ENCODE assay signal across 8 cellular contexts in genomic region chr19:56393119-56394012, GRCh38. TPM values are rescaled to one million over a fixed set of nuclear protein-coding genes. Genes with fewer than 3 reads are reported as not detected.
DNase-seq lines count a peak whose midpoint lies in the region; ATAC-seq and TF ChIP-seq lines count a peak whose summit lies in the region.

ZNF582 (minus strand) TSS chr19:56393534; CDS start chr19:56391752, 1,782 bp downstream.

- POLR2A ChIA-PET in WTC11 (lab: Charles Lee), result no interaction called here

- H3K27ac Mint-ChIP-seq in WTC11, result peak within 1 kb of the TSS; percentile 89

- no peaks in the 10 kb centered on the region for H3K27me3 Mint-ChIP-seq in WTC11 (ENCODE audit: low read depth)

- in situ Hi-C loops in GM13977 (cut with MboI; ENCODE audit: low pct_unique_long_range_greater_than_20kb, low sequenced_read_pairs, unreplicated experiment), result no loop called here
- in situ Hi-C loops in ACHN (cut with HindIII; ENCODE audit: low pct_ligation_motif_present, low pct_unique_long_range_greater_than_20kb, low sequenced_read_pairs), result no loop called here

- peaks cover 0 to 89% (median 59%) of the 10 kb centered on the region in 8 donors for H3K9me3 ChIP-seq in spleen

- peaks cover 39% of the 10 kb centered on the region for H3K9me3 Mint-ChIP-seq in WTC11

- peaks cover 9% of the 10 kb centered on the region for H3K4me1 Mint-ChIP-seq in WTC11

- TF ChIP-seq CTCF in GM13977 (IDR thresholded peaks at IDR 0.05; ENCODE audit: extremely low read depth, insufficient read depth, missing control alignments) (peak; percentile 96), WTC11 (IDR thresholded peaks at IDR 0.05) (peak; percentile 59), spleen (IDR thresholded peaks at IDR 0.05 in 8 of 11, conservative IDR thresholded peaks at IDR 0.05 in 3 of 11) (peak; percentile 40 to 86 (median 79))

- peak within 1 kb of the TSS; percentile 96 for H3K4me3 Mint-ChIP-seq in WTC11

- peak within 1 kb of the TSS; percentile 50 to 79 (median 70) for H3K4me3 ChIP-seq in spleen

- intact Hi-C loops in spleen (cut with DNase I; ENCODE audit: low total_unique reads), result no loop called here

- H3K36me3 ChIP-seq in spleen, result peaks cover 3 to 58% (median 36%) of the 10 kb centered on the region in 6 donors

- WGBS in spleen, 5 donors, result 2 to 3% (median 2%) methylated on average over 34 to 73 of the region's 73 CpGs

- peak in 1 of 3 donors; percentile 27 for TF ChIP-seq POLR2A in spleen (IDR thresholded peaks at IDR 0.05)

- peak within 1 kb of the TSS; percentile 92 to 100 (median 98) for H3K27ac ChIP-seq in spleen

- no peaks in the 10 kb centered on the region for H3K27me3 ChIP-seq in spleen (replicated peaks in 1 of 7)

- peaks cover 0 to 21% (median 16%) of the 10 kb centered on the region in 6 donors for H3K4me1 ChIP-seq in spleen

- peaks cover 59% of the 10 kb centered on the region for H3K36me3 Mint-ChIP-seq in WTC11

- peak; percentile 81 for ATAC-seq in HG02798 (IDR thresholded peaks at IDR 0.05; ENCODE audit: poor library complexity, unreplicated experiment)
- ATAC-seq in WTC11, result peak; percentile 98

- DNase-seq in GM13977 (ENCODE audit: low spot score), result peak; percentile 94
- peak; percentile 57 for DNase-seq in NCI-H187 treated with DMSO at 0.1 percent for 48 hours (lab: John Stamatoyannopoulos, UW)
- peak; percentile 93 for DNase-seq in WTC11 (ENCODE audit: low spot score)
- peak; percentile 90 for DNase-seq in central memory CD4-positive, alpha-beta T cell
- DNase-seq in iris pigment epithelial cell (ENCODE audit: low read depth), result peak; percentile 98
- DNase-seq in spleen, result peak; percentile 98
- DNase-seq in ACHN, result no peak

- CTCF ChIA-PET in WTC11 (lab: Charles Lee), result interaction anchor here (1.0 to 1.6 kb wide), 2 partner anchors 26 to 238 kb away, joined by 3 to 6 read pairs; no protein-coding TSS in a partner anchor

TF ChIP-seq in WTC11, 78 proteins besides CTCF, POLR2A, EP300 and RAD21 (continues in another document):
- TF ChIP-seq EMX1 (CRISPR knock-in tag; IDR thresholded peaks at IDR 0.05), result no peak
- peak; percentile 44; the same call in 1 of the 2 replicates for TF ChIP-seq USF1 (CRISPR knock-in tag; IDR thresholded peaks at IDR 0.05)
- TF ChIP-seq IRF1 (CRISPR knock-in tag; IDR thresholded peaks at IDR 0.05), result 0 out of 2 replicates have a peak, but pooled peaks have one; percentile 53
- TF ChIP-seq NFE2L1 (CRISPR knock-in tag; IDR thresholded peaks at IDR 0.05), result peak; percentile 65; the same call in 1 of the 2 replicates
- peak; percentile 86 for TF ChIP-seq MAX (CRISPR knock-in tag; IDR thresholded peaks at IDR 0.05)
- peak; percentile 22; the same call in 1 of the 2 replicates for TF ChIP-seq ZBTB43 (CRISPR knock-in tag; IDR thresholded peaks at IDR 0.05)
- TF ChIP-seq TEAD1 (CRISPR knock-in tag; IDR thresholded peaks at IDR 0.05), result peak; percentile 58; the same call in 1 of the 2 replicates
- TF ChIP-seq TEAD4 (CRISPR knock-in tag; IDR thresholded peaks at IDR 0.05), result 0 out of 2 replicates have a peak, but pooled peaks have one; percentile 51
- peak; percentile 58; the same call in 1 of the 2 replicates for TF ChIP-seq HMGXB4 (CRISPR knock-in tag; IDR thresholded peaks at IDR 0.05)
- TF ChIP-seq ARID4B (CRISPR knock-in tag; IDR thresholded peaks at IDR 0.05; ENCODE audit: borderline replicate concordance), result peak; percentile 74; the same call in 1 of the 2 replicates
- TF ChIP-seq SMAD3 (CRISPR knock-in tag; IDR thresholded peaks at IDR 0.05; ENCODE audit: borderline replicate concordance), result no peak
- no peak for TF ChIP-seq GRHL2 (CRISPR knock-in tag; IDR thresholded peaks at IDR 0.05; ENCODE audit: insufficient replicate concordance, severe bottlenecking)
- TF ChIP-seq SMAD4 (CRISPR knock-in tag; IDR thresholded peaks at IDR 0.05), result no peak
- TF ChIP-seq FOXK1 (CRISPR knock-in tag; IDR thresholded peaks at IDR 0.05), result peak; percentile 63; the same call in 1 of the 2 replicates
- TF ChIP-seq FOXP1 (CRISPR knock-in tag; IDR thresholded peaks at IDR 0.05; ENCODE audit: borderline replicate concordance), result 0 out of 2 replicates have a peak, but pooled peaks have one; percentile 59
- TF ChIP-seq JUN (CRISPR knock-in tag; IDR thresholded peaks at IDR 0.05), result 0 out of 2 replicates have a peak, but pooled peaks have one; percentile 68
- TF ChIP-seq NFYB (CRISPR knock-in tag; conservative IDR thresholded peaks at IDR 0.05; ENCODE audit: low read depth), result peak; percentile 53

RNA-seq across cellular contexts. Expression of gene ZNF582, which starts in this region (rescaled TPM):
- 3.5 to 5.7 TPM (median 5.2 TPM) in 3 replicates for total RNA-seq in WTC11 (2021)
- 1 to 10 TPM; 3.3 to 8.1 (median 5.4) TPM for total RNA-seq in spleen
- polyA plus RNA-seq in spleen, result 1 to 10 TPM; 2.7 to 5.2 (median 4.5) TPM
